ENCODE assay signal across 8 cellular contexts in genomic region chr2:240832205-240832727, GRCh38. TPM values are rescaled to one million over a fixed set of nuclear protein-coding genes. Genes with fewer than 3 reads are reported as not detected.
A peak's percentile ranks its signal among the peaks of the same experiment; 100 is the strongest.
DNase-seq lines count a peak whose midpoint lies in the region; ATAC-seq and TF ChIP-seq lines count a peak whose summit lies in the region.

No MANE protein-coding gene starts in this region.

- CTCF ChIA-PET in T-cell (lab: Charles Lee) = no interaction called here

- intact Hi-C loops in heart left ventricle (cut with DNase I) = loop anchor here in 2 of 10 donors (10.0 kb wide), 1 partner anchor 317 kb away; no protein-coding TSS in a partner anchor
- intact Hi-C loops in posterior vena cava (cut with DNase I) = no loop called here

- H3K27ac Mint-ChIP-seq in T-cell = no peak overlapping the region

- TF ChIP-seq POLR2A in heart left ventricle (IDR thresholded peaks at IDR 0.05) = no peak
- no peak for TF ChIP-seq POLR2A in tibial nerve (IDR thresholded peaks at IDR 0.05)

- H3K4me3 ChIP-seq in adipocyte (ENCODE audit: low read length) = no peak overlapping the region
- peak overlapping the region in 10 of 12 donors; percentile 20 to 52 (median 40) for H3K4me3 ChIP-seq in heart left ventricle
- peak overlapping the region; percentile 0 to 31 (median 16) for H3K4me3 ChIP-seq in tibial nerve

- POLR2A ChIA-PET in T-cell (lab: Charles Lee) = no interaction called here

- peaks cover 0 to 6% (median 6%) of the 10 kb centered on the region in 3 donors for H3K4me1 Mint-ChIP-seq in T-cell

- peaks cover 10% of the 10 kb centered on the region for H3K4me1 ChIP-seq in adipocyte (ENCODE audit: control insufficient read depth, insufficient read depth, low read length)
- peaks cover 0 to 15% (median 8%) of the 10 kb centered on the region in 12 donors for H3K4me1 ChIP-seq in heart left ventricle
- H3K4me1 ChIP-seq in tibial nerve = peaks cover 0 to 14% (median 7%) of the 10 kb centered on the region in 4 donors

- peak overlapping the region; percentile 56 to 67 (median 59) for H3K4me3 Mint-ChIP-seq in T-cell

- no peaks in the 10 kb centered on the region for H3K9me3 Mint-ChIP-seq in T-cell

- no peak for TF ChIP-seq CTCF in heart left ventricle (IDR thresholded peaks at IDR 0.05)
- TF ChIP-seq CTCF in tibial nerve (IDR thresholded peaks at IDR 0.05) = no peak

- DNase-seq in EH (ENCODE audit: low read depth) (peak; percentile 90), HCEC 1CT (peak; percentile 77), NCI-H1092 (lab: John Stamatoyannopoulos, UW) (peak; percentile 94), T-cell (peak; percentile 98 to 99 (median 99)), adipocyte (ENCODE audit: low read depth) (peak; percentile 95), heart left ventricle (peak; percentile 88 to 97 (median 93)), posterior vena cava (ENCODE audit: low spot score) (peak; percentile 98), tibial nerve (ENCODE audit: low spot score in 2 of 2) (peak; percentile 66 to 73)

- no peak for TF ChIP-seq EP300 in tibial nerve (IDR thresholded peaks at IDR 0.05)

- no peaks in the 10 kb centered on the region for H3K36me3 Mint-ChIP-seq in T-cell

- H3K27me3 Mint-ChIP-seq in T-cell = peaks cover 8 to 26% of the 10 kb centered on the region in 2 donors

- H3K36me3 ChIP-seq in adipocyte (ENCODE audit: control insufficient read depth, insufficient read depth, low read length, severe bottlenecking) (no peaks in the 10 kb centered on the region), heart left ventricle (no peaks in the 10 kb centered on the region), tibial nerve (no peaks in the 10 kb centered on the region)

- no peak overlapping the region for H3K27ac ChIP-seq in heart left ventricle
- H3K27ac ChIP-seq in tibial nerve = peak overlapping the region in 1 of 4 donors; percentile 20

- no peak overlapping the region for H3K9ac ChIP-seq in adipocyte (ENCODE audit: low read length)

- peak; percentile 90 to 95 (median 93) for ATAC-seq in T-cell (replicated peaks in 1 of 4)
- peak; percentile 60 to 89 (median 87) for ATAC-seq in heart left ventricle

- H3K9me3 ChIP-seq in adipocyte (ENCODE audit: control insufficient read depth, low read length) = no peaks in the 10 kb centered on the region
- H3K9me3 ChIP-seq in heart left ventricle = no peaks in the 10 kb centered on the region
- no peaks in the 10 kb centered on the region for H3K9me3 ChIP-seq in tibial nerve

- whole genome bisulfite sequencing in heart left ventricle, 4 donors = 5 to 8% (median 6%) methylated on average over 35 to 54 of the region's 54 CpGs
- WGBS in tibial nerve, 2 donors = 6 to 7% methylated on average over 19 to 26 of the region's 54 CpGs

- H3K27me3 ChIP-seq in adipocyte (replicated peaks; ENCODE audit: control insufficient read depth, insufficient read depth, low read length) = peaks cover 58% of the 10 kb centered on the region
- peaks cover 0 to 40% (median 11%) of the 10 kb centered on the region in 9 donors for H3K27me3 ChIP-seq in heart left ventricle
- peaks cover 0 to 45% of the 10 kb centered on the region in 2 donors for H3K27me3 ChIP-seq in tibial nerve

RNA-seq across cellular contexts. Expression of gene KIF1A, which starts 12.2 kb away (rescaled TPM):
- under 1 TPM in 3 of 5 donors, not detected in 2; 0.43 to 0.58 (median 0.51) TPM for total RNA-seq in T-cell
- 10 to 100 TPM in 1 of 9 donors, 1 to 10 TPM in 8; 1.1 to 25.8 (median 2.8) TPM for total RNA-seq in heart left ventricle
- under 1 TPM; 0.76 to 0.97 TPM for polyA plus RNA-seq in heart left ventricle
- under 1 TPM; 0.37 to 0.57 TPM for total RNA-seq in posterior vena cava
- total RNA-seq in tibial nerve = 10 to 100 TPM; 31.9 to 82.2 (median 45.3) TPM

RNA-seq across cellular contexts. Expression of gene AGXT, which starts 36.4 kb away (rescaled TPM):
- total RNA-seq in T-cell (under 1 TPM in 3 of 5 donors, not detected in 2; 0.41 to 0.88 (median 0.76) TPM), heart left ventricle (not detected), posterior vena cava (not detected), tibial nerve (under 1 TPM in 1 of 4 donors, not detected in 3; 0.30 TPM)
- polyA plus RNA-seq in heart left ventricle = under 1 TPM in 1 of 2 donors, not detected in 1; 0.06 TPM
